In the genomic region with DNA sequence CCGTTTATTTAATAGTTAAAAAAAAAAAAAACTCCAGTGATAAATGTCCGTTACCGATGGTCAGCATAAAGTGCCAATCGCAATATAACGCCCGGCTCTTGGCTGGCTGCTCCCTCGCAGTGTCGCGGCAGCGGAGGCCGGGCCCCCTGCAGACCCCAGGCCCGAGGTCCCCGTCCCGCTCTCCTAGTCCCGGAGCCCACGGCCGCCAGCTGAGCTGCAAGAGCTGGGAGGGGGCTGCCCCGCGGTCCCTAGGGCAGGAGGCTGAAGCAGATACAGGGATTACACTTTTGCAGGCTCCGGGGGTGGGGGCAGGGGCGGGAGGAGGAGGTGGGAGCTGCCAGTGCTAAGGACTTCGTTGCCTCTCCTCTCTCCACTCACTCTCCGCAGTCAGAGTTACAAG, we compare ENCODE assay signal across 15 cellular contexts. TPM values are rescaled to one million over a fixed set of nuclear protein-coding genes. Genes with fewer than 3 reads are reported as not detected.
A peak's percentile ranks its signal among the peaks of the same experiment; 100 is the strongest.
DNase-seq lines count a peak whose midpoint lies in the region; ATAC-seq and TF ChIP-seq lines count a peak whose summit lies in the region.
"Had no signal": no experiment of that assay in that cellular context is flagged by ENCODE, and none has a peak within 500 bp of the region (broad histone marks: within the 10 kb centered on the region; RNA-seq: fewer than 3 reads in every experiment).

No MANE protein-coding gene starts in this region.

- H3K27me3 ChIP-seq in heart left ventricle (peaks cover 0 to 68% (median 24%) of the 10 kb centered on the region in 9 donors), brain microvascular endothelial cell (replicated peaks) (no peaks in the 10 kb centered on the region), mesendoderm (ENCODE audit: insufficient read depth, low read length, poor library complexity) (peaks cover 58% of the 10 kb centered on the region), upper lobe of right lung (peaks cover 56% of the 10 kb centered on the region)

- no peak overlapping the region for H4K5ac ChIP-seq in mesendoderm (ENCODE audit: low read length)

- no peak overlapping the region for H3K9ac ChIP-seq in mesendoderm (ENCODE audit: low read length)

- H3K4me1 ChIP-seq in heart left ventricle = peaks cover 0 to 38% (median 14%) of the 10 kb centered on the region in 12 donors
- H3K4me1 ChIP-seq in mesendoderm (ENCODE audit: control insufficient read depth, low read depth, low read length) = peaks cover 9% of the 10 kb centered on the region
- peaks cover 9% of the 10 kb centered on the region for H3K4me1 ChIP-seq in upper lobe of right lung

- intact Hi-C loops in heart left ventricle (cut with DNase I) = loop anchor here in 3 of 10 donors (5.0 to 10.0 kb wide), 6 partner anchors 307 to 917 kb away; no protein-coding TSS in a partner anchor
- intact Hi-C loops in Right ventricle myocardium superior (cut with DNase I) = loop anchor here (5.0 to 10.0 kb wide), 2 partner anchors 513 to 829 kb away; no protein-coding TSS in a partner anchor
- intact Hi-C loops in upper lobe of right lung (cut with DNase I) = loop anchor here (10.0 kb wide), 2 partner anchors 513 to 607 kb away; no protein-coding TSS in a partner anchor
- intact Hi-C loops in posterior vena cava (cut with DNase I) = loop anchor here in 1 of 2 donors (5.0 to 10.0 kb wide), 2 partner anchors 367 to 834 kb away; no protein-coding TSS in a partner anchor

- H3K27ac ChIP-seq in heart left ventricle = peak overlapping the region in 1 of 12 donors; percentile 93
- H3K27ac ChIP-seq in brain microvascular endothelial cell = no peak overlapping the region
- H3K27ac ChIP-seq in mesendoderm (ENCODE audit: low read depth, low read length) = no peak overlapping the region
- no peak overlapping the region for H3K27ac ChIP-seq in upper lobe of right lung

- H3K4me3 Mint-ChIP-seq in activated CD8-positive, alpha-beta memory T cell treated with anti-CD3 and anti-CD28 coated beads, Interleukin-2, amount 10 ng/mL, durations not matched to agents 7 days and 5 days = no peak overlapping the region

- no peaks in the 10 kb centered on the region for H3K9me3 Mint-ChIP-seq in activated CD8-positive, alpha-beta memory T cell treated with anti-CD3 and anti-CD28 coated beads, Interleukin-2, amount 10 ng/mL, durations not matched to agents 7 days and 5 days (ENCODE audit: low read depth)

- no peak overlapping the region for H2BK15ac ChIP-seq in mesendoderm (replicated peaks; ENCODE audit: low read depth)

- no peak for ATAC-seq in heart left ventricle
- ATAC-seq in Right ventricle myocardium superior (ENCODE audit: poor library complexity) = no peak
- no peak for ATAC-seq in upper lobe of right lung
- no peak for ATAC-seq in activated CD8-positive, alpha-beta memory T cell treated with anti-CD3 and anti-CD28 coated beads, Interleukin-2, amount 10 ng/mL, durations not matched to agents 7 days and 5 days
- no peak for ATAC-seq in GM19023 (IDR thresholded peaks at IDR 0.05; ENCODE audit: unreplicated experiment)
- ATAC-seq: left lobe of liver, Right ventricle myocardium inferior had no signal

- no peak overlapping the region for H3K18ac ChIP-seq in mesendoderm (ENCODE audit: low read length)

- no peak overlapping the region for H2AK5ac ChIP-seq in mesendoderm (ENCODE audit: low read length)

- no peak overlapping the region for H3K56ac ChIP-seq in mesendoderm (ENCODE audit: low read length)

- H3K4me2 ChIP-seq in mesendoderm (ENCODE audit: low read length) = no peak overlapping the region

- H3K27ac Mint-ChIP-seq in activated CD8-positive, alpha-beta memory T cell treated with anti-CD3 and anti-CD28 coated beads, Interleukin-2, amount 10 ng/mL, durations not matched to agents 7 days and 5 days = no peak overlapping the region

- no peaks in the 10 kb centered on the region for H3K9me3 ChIP-seq in heart left ventricle
- H3K9me3 ChIP-seq in upper lobe of right lung = no peaks in the 10 kb centered on the region

- H3K23ac ChIP-seq in mesendoderm (ENCODE audit: low read length) = no peak overlapping the region

- in situ Hi-C loops in brain microvascular endothelial cell (cut with HindIII; ENCODE audit: low pct_ligation_motif_present, low sequenced_read_pairs) = loop anchor here (25.0 kb wide), 1 partner anchor 511 kb away; no protein-coding TSS in a partner anchor

- TF ChIP-seq CTCF in heart left ventricle (IDR thresholded peaks at IDR 0.05) (no peak), brain microvascular endothelial cell (IDR thresholded peaks at IDR 0.05; ENCODE audit: low read depth, low read length, missing control alignments) (no peak), upper lobe of right lung (IDR thresholded peaks at IDR 0.05) (no peak)

- H3K4ac ChIP-seq in mesendoderm (ENCODE audit: low read depth, low read length) = no peak overlapping the region

- no peaks in the 10 kb centered on the region for H3K79me1 ChIP-seq in mesendoderm (ENCODE audit: low read length)

- H3K4me1 Mint-ChIP-seq in activated CD8-positive, alpha-beta memory T cell treated with anti-CD3 and anti-CD28 coated beads, Interleukin-2, amount 10 ng/mL, durations not matched to agents 7 days and 5 days = peaks cover 23% of the 10 kb centered on the region

- CTCF ChIA-PET in activated CD8-positive, alpha-beta memory T cell treated with anti-CD3 and anti-CD28 coated beads, Interleukin-2, amount 10 ng/mL, durations not matched to agents 7 days and 5 days (lab: Charles Lee) = interaction anchor here (3.9 kb wide), 1 partner anchor 9 kb away, joined by 25 read pairs; a partner anchor contains a TSS

- H3K36me3 ChIP-seq in heart left ventricle = peaks cover 0 to 17% (median 0%) of the 10 kb centered on the region in 9 donors
- H3K36me3 ChIP-seq in brain microvascular endothelial cell (replicated peaks) = peaks cover 18% of the 10 kb centered on the region
- H3K36me3 ChIP-seq in mesendoderm (ENCODE audit: control insufficient read depth, insufficient read depth, low read length) = no peaks in the 10 kb centered on the region
- no peaks in the 10 kb centered on the region for H3K36me3 ChIP-seq in upper lobe of right lung

- H2BK5ac ChIP-seq in mesendoderm (ENCODE audit: low read length) = no peak overlapping the region

- 44 to 54% (median 48%) methylated on average over 23 of the region's 23 CpGs for WGBS in heart left ventricle, 4 donors
- WGBS in mesendoderm (ENCODE audit: extremely low coverage, insufficient coverage, low lambda C conversion rate) = no CpG with 5 or more reads among the region's 23 CpGs

- H3K4me3 ChIP-seq in heart left ventricle (peak overlapping the region in 8 of 12 donors; percentile 10 to 36 (median 27)), brain microvascular endothelial cell (ENCODE audit: low read depth, low read length) (peak overlapping the region; percentile 33), mesendoderm (ENCODE audit: low read length) (no peak overlapping the region), upper lobe of right lung (peak overlapping the region; percentile 15)

- no peak for DNase-seq in heart left ventricle
- DNase-seq in Right ventricle myocardium superior = no peak
- DNase-seq in brain microvascular endothelial cell = no peak
- DNase-seq in mesendoderm = peak; percentile 35
- DNase-seq in upper lobe of right lung = no peak
- DNase-seq in activated CD8-positive, alpha-beta memory T cell treated with anti-CD3 and anti-CD28 coated beads, Interleukin-2, amount 10 ng/mL, durations not matched to agents 7 days and 5 days = no peak
- no peak for DNase-seq in posterior vena cava (ENCODE audit: low spot score)
- DNase-seq: amygdala; DMS79; effector CD8-positive, alpha-beta T cell; Kasumi-1; NCI-H187 had no signal

- no peaks in the 10 kb centered on the region for H3K79me2 ChIP-seq in mesendoderm (ENCODE audit: control insufficient read depth, insufficient read depth, low read length)

- H3K27me3 Mint-ChIP-seq in activated CD8-positive, alpha-beta memory T cell treated with anti-CD3 and anti-CD28 coated beads, Interleukin-2, amount 10 ng/mL, durations not matched to agents 7 days and 5 days = peaks cover 71% of the 10 kb centered on the region

- no peak overlapping the region for H4K8ac ChIP-seq in mesendoderm (ENCODE audit: low read depth, low read length)

- H3K36me3 Mint-ChIP-seq in activated CD8-positive, alpha-beta memory T cell treated with anti-CD3 and anti-CD28 coated beads, Interleukin-2, amount 10 ng/mL, durations not matched to agents 7 days and 5 days = peaks cover 5% of the 10 kb centered on the region

- no peak for TF ChIP-seq POLR2A in heart left ventricle (IDR thresholded peaks at IDR 0.05)

- no peak overlapping the region for H2BK120ac ChIP-seq in mesendoderm (ENCODE audit: low read depth, low read length)

RNA-seq across cellular contexts. Expression of a gene that starts 6.9 kb away (rescaled TPM):
- total RNA-seq in heart left ventricle (10 to 100 TPM in 2 of 9 donors, 1 to 10 TPM in 7; 1.4 to 26.0 (median 4.7) TPM), Right ventricle myocardium superior (5.4 TPM), upper lobe of right lung (9.7 TPM), posterior vena cava (10 to 100 TPM; 74.0 to 78.3 TPM)
- polyA plus RNA-seq in heart left ventricle = 1 to 10 TPM; 3.5 to 6.0 TPM
- polyA plus RNA-seq in mesendoderm (2013, experiment 1 of 2) = 0.04 TPM
- 0.08 TPM for polyA plus RNA-seq in mesendoderm (2013, experiment 2 of 2)
- not detected for total RNA-seq in activated CD8-positive, alpha-beta memory T cell treated with anti-CD3 and anti-CD28 coated beads, Interleukin-2, amount 10 ng/mL, durations not matched to agents 7 days and 5 days
